In the genomic region with DNA sequence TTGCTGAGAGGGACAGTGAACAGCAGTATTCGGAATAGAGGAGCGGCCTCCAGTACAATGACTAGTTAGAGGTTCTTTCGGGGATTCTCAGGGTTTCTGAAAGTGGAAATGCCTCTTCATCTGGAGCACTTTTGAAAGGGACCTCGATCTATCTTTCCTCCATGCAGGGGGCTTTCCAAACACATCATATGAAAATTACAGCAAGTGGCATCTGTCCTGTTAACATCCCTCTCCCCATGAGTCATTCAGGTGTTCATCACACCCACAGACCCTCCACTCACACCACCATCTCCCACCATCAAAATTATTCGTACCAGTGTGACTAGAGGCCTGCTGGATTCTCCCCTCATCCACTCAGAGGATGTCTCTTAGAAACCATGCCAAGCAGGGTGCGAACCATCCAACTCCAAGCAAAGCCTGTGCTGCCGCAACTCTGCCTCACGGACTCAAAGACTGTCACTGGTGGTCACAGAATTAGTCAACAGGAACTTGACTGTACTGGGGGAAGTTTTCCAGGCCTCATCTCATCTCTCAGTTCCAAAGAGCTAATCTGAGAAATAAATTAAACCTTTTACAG, we compare ENCODE assay signal across 1 cellular context.
A peak's percentile ranks its signal among the peaks of the same experiment; 100 is the strongest.
TF ChIP-seq lines count a peak whose summit lies in the region.

No MANE protein-coding gene starts in this region.

TF ChIP-seq in GM12878, 131 proteins besides CTCF, POLR2A, EP300 and RAD21 (continued from another document):
- TF ChIP-seq SUPT20H (IDR thresholded peaks at IDR 0.05; ENCODE audit: borderline replicate concordance, control insufficient read depth, low read depth, low read length) (no peak), SPI1 (IDR thresholded peaks at IDR 0.05; ENCODE audit: borderline replicate concordance, insufficient read depth, low read depth, low read length) (peak; percentile 17; the same call in 1 of the 2 replicates), SRF (IDR thresholded peaks at IDR 0.05; ENCODE audit: low read depth in 2 of 2, low read length in 2 of 2) (peak in 1 of 2 experiments; percentile 24; a peak in 1 of 4 replicates), ZBED1 (IDR thresholded peaks at IDR 0.05; ENCODE audit: borderline replicate concordance) (peak; percentile 70; the same call in 1 of the 2 replicates), IKZF2 (IDR thresholded peaks at IDR 0.05) (peak; percentile 92 to 94), HCFC1 (IDR thresholded peaks at IDR 0.05; ENCODE audit: low read length) (no peak), EZH2 (IDR thresholded peaks at IDR 0.05; ENCODE audit: borderline replicate concordance, control insufficient read depth, low read depth, low read length) (no peak), TCF12 (IDR thresholded peaks at IDR 0.05; ENCODE audit: low read depth, low read length) (peak; percentile 50; the same call in 1 of the 2 replicates), LARP7 (IDR thresholded peaks at IDR 0.05) (no peak), ASH2L (IDR thresholded peaks at IDR 0.05; ENCODE audit: borderline replicate concordance, low read depth) (no peak), MEF2B (IDR thresholded peaks at IDR 0.05; ENCODE audit: partially characterized antibody, poor library complexity, severe bottlenecking) (peak; percentile 60), BMI1 (IDR thresholded peaks at IDR 0.05; ENCODE audit: borderline replicate concordance) (no peak; the same call in 1 of the 2 replicates), BCL11A (IDR thresholded peaks at IDR 0.05; ENCODE audit: low read depth, low read length) (peak; percentile 78), SP1 (IDR thresholded peaks at IDR 0.05; ENCODE audit: low read depth, low read length) (peak; percentile 26), NFIC (IDR thresholded peaks at IDR 0.05; ENCODE audit: low read depth, low read length) (peak; percentile 95), CREM (IDR thresholded peaks at IDR 0.05; ENCODE audit: low read depth) (peak; percentile 83), NBN (IDR thresholded peaks at IDR 0.05) (peak; percentile 87), NR2C2 (IDR thresholded peaks at IDR 0.05; ENCODE audit: borderline replicate concordance, control insufficient read depth, insufficient read length, low read depth) (no peak)
- TF ChIP-seq, protein P1, sequence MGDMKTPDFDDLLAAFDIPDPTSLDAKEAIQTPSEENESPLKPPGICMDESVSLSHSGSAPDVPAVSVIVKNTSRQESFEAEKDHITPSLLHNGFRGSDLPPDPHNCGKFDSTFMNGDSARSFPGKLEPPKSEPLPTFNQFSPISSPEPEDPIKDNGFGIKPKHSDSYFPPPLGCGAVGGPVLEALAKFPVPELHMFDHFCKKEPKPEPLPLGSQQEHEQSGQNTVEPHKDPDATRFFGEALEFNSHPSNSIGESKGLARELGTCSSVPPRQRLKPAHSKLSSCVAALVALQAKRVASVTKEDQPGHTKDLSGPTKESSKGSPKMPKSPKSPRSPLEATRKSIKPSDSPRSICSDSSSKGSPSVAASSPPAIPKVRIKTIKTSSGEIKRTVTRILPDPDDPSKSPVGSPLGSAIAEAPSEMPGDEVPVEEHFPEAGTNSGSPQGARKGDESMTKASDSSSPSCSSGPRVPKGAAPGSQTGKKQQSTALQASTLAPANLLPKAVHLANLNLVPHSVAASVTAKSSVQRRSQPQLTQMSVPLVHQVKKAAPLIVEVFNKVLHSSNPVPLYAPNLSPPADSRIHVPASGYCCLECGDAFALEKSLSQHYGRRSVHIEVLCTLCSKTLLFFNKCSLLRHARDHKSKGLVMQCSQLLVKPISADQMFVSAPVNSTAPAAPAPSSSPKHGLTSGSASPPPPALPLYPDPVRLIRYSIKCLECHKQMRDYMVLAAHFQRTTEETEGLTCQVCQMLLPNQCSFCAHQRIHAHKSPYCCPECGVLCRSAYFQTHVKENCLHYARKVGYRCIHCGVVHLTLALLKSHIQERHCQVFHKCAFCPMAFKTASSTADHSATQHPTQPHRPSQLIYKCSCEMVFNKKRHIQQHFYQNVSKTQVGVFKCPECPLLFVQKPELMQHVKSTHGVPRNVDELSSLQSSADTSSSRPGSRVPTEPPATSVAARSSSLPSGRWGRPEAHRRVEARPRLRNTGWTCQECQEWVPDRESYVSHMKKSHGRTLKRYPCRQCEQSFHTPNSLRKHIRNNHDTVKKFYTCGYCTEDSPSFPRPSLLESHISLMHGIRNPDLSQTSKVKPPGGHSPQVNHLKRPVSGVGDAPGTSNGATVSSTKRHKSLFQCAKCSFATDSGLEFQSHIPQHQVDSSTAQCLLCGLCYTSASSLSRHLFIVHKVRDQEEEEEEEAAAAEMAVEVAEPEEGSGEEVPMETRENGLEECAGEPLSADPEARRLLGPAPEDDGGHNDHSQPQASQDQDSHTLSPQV (IDR thresholded peaks at IDR 0.05): no peak
- TF ChIP-seq, protein P2, sequence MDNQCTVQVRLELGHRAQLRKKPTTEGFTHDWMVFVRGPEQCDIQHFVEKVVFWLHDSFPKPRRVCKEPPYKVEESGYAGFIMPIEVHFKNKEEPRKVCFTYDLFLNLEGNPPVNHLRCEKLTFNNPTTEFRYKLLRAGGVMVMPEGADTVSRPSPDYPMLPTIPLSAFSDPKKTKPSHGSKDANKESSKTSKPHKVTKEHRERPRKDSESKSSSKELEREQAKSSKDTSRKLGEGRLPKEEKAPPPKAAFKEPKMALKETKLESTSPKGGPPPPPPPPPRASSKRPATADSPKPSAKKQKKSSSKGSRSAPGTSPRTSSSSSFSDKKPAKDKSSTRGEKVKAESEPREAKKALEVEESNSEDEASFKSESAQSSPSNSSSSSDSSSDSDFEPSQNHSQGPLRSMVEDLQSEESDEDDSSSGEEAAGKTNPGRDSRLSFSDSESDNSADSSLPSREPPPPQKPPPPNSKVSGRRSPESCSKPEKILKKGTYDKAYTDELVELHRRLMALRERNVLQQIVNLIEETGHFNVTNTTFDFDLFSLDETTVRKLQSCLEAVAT (IDR thresholded peaks at IDR 0.05): 0 out of 2 replicates have a peak, but pooled peaks have one; percentile 31
- TF ChIP-seq, protein P3, sequence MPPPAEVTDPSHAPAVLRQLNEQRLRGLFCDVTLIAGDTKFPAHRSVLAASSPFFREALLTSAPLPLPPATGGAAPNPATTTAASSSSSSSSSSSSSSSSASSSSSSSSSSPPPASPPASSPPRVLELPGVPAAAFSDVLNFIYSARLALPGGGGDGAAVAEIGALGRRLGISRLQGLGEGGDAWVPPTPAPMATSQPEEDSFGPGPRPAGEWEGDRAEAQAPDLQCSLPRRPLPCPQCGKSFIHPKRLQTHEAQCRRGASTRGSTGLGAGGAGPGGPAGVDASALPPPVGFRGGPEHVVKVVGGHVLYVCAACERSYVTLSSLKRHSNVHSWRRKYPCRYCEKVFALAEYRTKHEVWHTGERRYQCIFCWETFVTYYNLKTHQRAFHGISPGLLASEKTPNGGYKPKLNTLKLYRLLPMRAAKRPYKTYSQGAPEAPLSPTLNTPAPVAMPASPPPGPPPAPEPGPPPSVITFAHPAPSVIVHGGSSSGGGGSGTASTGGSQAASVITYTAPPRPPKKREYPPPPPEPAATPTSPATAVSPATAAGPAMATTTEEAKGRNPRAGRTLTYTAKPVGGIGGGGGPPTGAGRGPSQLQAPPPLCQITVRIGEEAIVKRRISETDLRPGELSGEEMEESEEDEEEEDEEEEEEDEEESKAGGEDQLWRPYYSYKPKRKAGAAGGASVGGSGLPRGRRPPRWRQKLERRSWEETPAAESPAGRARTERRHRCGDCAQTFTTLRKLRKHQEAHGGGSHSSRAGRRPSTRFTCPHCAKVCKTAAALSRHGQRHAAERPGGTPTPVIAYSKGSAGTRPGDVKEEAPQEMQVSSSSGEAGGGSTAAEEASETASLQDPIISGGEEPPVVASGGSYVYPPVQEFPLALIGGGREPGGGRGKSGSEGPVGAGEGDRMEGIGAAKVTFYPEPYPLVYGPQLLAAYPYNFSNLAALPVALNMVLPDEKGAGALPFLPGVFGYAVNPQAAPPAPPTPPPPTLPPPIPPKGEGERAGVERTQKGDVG (CRISPR knock-in tag; IDR thresholded peaks at IDR 0.05): no peak
- TF ChIP-seq, protein P4, sequence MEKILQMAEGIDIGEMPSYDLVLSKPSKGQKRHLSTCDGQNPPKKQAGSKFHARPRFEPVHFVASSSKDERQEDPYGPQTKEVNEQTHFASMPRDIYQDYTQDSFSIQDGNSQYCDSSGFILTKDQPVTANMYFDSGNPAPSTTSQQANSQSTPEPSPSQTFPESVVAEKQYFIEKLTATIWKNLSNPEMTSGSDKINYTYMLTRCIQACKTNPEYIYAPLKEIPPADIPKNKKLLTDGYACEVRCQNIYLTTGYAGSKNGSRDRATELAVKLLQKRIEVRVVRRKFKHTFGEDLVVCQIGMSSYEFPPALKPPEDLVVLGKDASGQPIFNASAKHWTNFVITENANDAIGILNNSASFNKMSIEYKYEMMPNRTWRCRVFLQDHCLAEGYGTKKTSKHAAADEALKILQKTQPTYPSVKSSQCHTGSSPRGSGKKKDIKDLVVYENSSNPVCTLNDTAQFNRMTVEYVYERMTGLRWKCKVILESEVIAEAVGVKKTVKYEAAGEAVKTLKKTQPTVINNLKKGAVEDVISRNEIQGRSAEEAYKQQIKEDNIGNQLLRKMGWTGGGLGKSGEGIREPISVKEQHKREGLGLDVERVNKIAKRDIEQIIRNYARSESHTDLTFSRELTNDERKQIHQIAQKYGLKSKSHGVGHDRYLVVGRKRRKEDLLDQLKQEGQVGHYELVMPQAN (conservative IDR thresholded peaks at IDR 0.05): no peak
- TF ChIP-seq, protein P5, sequence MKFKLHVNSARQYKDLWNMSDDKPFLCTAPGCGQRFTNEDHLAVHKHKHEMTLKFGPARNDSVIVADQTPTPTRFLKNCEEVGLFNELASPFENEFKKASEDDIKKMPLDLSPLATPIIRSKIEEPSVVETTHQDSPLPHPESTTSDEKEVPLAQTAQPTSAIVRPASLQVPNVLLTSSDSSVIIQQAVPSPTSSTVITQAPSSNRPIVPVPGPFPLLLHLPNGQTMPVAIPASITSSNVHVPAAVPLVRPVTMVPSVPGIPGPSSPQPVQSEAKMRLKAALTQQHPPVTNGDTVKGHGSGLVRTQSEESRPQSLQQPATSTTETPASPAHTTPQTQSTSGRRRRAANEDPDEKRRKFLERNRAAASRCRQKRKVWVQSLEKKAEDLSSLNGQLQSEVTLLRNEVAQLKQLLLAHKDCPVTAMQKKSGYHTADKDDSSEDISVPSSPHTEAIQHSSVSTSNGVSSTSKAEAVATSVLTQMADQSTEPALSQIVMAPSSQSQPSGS (IDR thresholded peaks at IDR 0.05; ENCODE audit: low read length): peak; percentile 96
- TF ChIP-seq, protein P6, sequence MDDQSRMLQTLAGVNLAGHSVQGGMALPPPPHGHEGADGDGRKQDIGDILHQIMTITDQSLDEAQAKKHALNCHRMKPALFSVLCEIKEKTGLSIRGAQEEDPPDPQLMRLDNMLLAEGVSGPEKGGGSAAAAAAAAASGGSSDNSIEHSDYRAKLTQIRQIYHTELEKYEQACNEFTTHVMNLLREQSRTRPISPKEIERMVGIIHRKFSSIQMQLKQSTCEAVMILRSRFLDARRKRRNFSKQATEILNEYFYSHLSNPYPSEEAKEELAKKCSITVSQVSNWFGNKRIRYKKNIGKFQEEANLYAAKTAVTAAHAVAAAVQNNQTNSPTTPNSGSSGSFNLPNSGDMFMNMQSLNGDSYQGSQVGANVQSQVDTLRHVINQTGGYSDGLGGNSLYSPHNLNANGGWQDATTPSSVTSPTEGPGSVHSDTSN (IDR thresholded peaks at IDR 0.05; ENCODE audit: insufficient replicate concordance, low read depth, low read length): peak; percentile 14
